26 cellular contexts compared by ENCODE assay signal in genomic region chr14:87916103-87916885, GRCh38.
"Had no signal": no experiment of that assay in that cellular context is flagged by ENCODE, and none has a peak within 500 bp of the region (broad histone marks: within the 10 kb centered on the region; RNA-seq: fewer than 3 reads in every experiment).

No MANE protein-coding gene starts in this region.

- H3K4me3 Mint-ChIP-seq: endodermal cell; immature natural killer cell; naive thymus-derived CD4-positive, alpha-beta T cell; nephron progenitor cell; stimulated activated effector memory CD8-positive, alpha-beta T cell treated with anti-CD3 and anti-CD28 coated beads, Interleukin-12 subunit alpha, Interleukin-12 subunit beta, amount 100 ng/mL, for 72 hours; type B pancreatic cell had no signal

- H3K9me3 Mint-ChIP-seq: type B pancreatic cell had no signal

- H3K27me3 ChIP-seq: colonic mucosa, gastrocnemius medialis, neutrophil, right lobe of liver, stomach, uterus had no signal

- H3K27ac ChIP-seq: colonic mucosa, esophagus muscularis mucosa, gastrocnemius medialis, heart right ventricle, neutrophil, psoas muscle, right lobe of liver, stomach, thoracic aorta, uterus had no signal

- H3K27ac Mint-ChIP-seq: endodermal cell; immature natural killer cell; nephron progenitor cell; stimulated activated effector memory CD8-positive, alpha-beta T cell treated with anti-CD3 and anti-CD28 coated beads, Interleukin-12 subunit alpha, Interleukin-12 subunit beta, amount 100 ng/mL, for 72 hours; type B pancreatic cell had no signal

- H3K36me3 ChIP-seq: colonic mucosa, esophagus muscularis mucosa, gastrocnemius medialis, heart right ventricle, neutrophil, right lobe of liver, stomach, thoracic aorta, uterus had no signal

- H3K4me1 Mint-ChIP-seq: nephron progenitor cell; stimulated activated effector memory CD8-positive, alpha-beta T cell treated with anti-CD3 and anti-CD28 coated beads, Interleukin-12 subunit alpha, Interleukin-12 subunit beta, amount 100 ng/mL, for 72 hours had no signal

- ATAC-seq: gastrocnemius medialis; left cardiac atrium; left ventricle myocardium superior; naive thymus-derived CD4-positive, alpha-beta T cell; psoas muscle; stimulated activated effector memory CD8-positive, alpha-beta T cell treated with anti-CD3 and anti-CD28 coated beads, Interleukin-12 subunit alpha, Interleukin-12 subunit beta, amount 100 ng/mL, for 72 hours had no signal

- DNase-seq: cerebellar nuclear complex; colonic mucosa; dermis blood vessel endothelial cell; endodermal cell; gastrocnemius medialis; heart right ventricle; hypothalamus; immature natural killer cell; left cardiac atrium; left ventricle myocardium superior; naive thymus-derived CD4-positive, alpha-beta T cell; nephron progenitor cell; retina; right lobe of liver; stimulated activated CD4-positive, alpha-beta T cell treated with anti-CD3 and anti-CD28 coated beads, Interleukin-4, amount 100 ng/mL, for 1 hour; stimulated activated CD8-positive, alpha-beta memory T cell treated with anti-CD3 and anti-CD28 coated beads, Interleukin-4, amount 100 ng/mL, for 48 hours; stomach; substantia nigra; uterus had no signal

- H3K4me1 ChIP-seq: colonic mucosa, esophagus muscularis mucosa, gastrocnemius medialis, heart right ventricle, psoas muscle, right lobe of liver, stomach, uterus had no signal

- H3K9me3 ChIP-seq: colonic mucosa, gastrocnemius medialis, neutrophil, psoas muscle, right lobe of liver, uterus had no signal

- H3K4me3 ChIP-seq: colonic mucosa, esophagus muscularis mucosa, gastrocnemius medialis, heart right ventricle, lung, psoas muscle, right lobe of liver, stomach, thoracic aorta, uterus had no signal
